Comparison of ENCODE assay signal across 14 cellular contexts in genomic region chr18:22223961-22224322, GRCh38. TPM values are rescaled to one million over a fixed set of nuclear protein-coding genes. Genes with fewer than 3 reads are reported as not detected.
"Had no signal": no experiment of that assay in that cellular context is flagged by ENCODE, and none has a peak within 500 bp of the region (broad histone marks: within the 10 kb centered on the region; RNA-seq: fewer than 3 reads in every experiment).

No MANE protein-coding gene starts in this region.

- H3K4me1 Mint-ChIP-seq: activated CD4-positive, alpha-beta T cell treated with anti-CD3 and anti-CD28 coated beads for 36 hours; naive B cell; neural progenitor cell had no signal

- H3K36me3 Mint-ChIP-seq: activated CD4-positive, alpha-beta memory T cell treated with anti-CD3 and anti-CD28 coated beads for 36 hours; activated CD8-positive, alpha-beta memory T cell treated with anti-CD3 and anti-CD28 coated beads, Interleukin-2, amount 10 ng/mL, durations not matched to agents 7 days and 5 days; activated naive CD4-positive, alpha-beta T cell treated with anti-CD3 and anti-CD28 coated beads, Interleukin-2, amount 10 ng/mL, durations not matched to agents 7 days and 5 days; naive B cell; neural progenitor cell had no signal

- H3K27me3 Mint-ChIP-seq: activated CD4-positive, alpha-beta memory T cell treated with anti-CD3 and anti-CD28 coated beads for 36 hours; activated CD4-positive, alpha-beta T cell treated with anti-CD3 and anti-CD28 coated beads for 36 hours; activated CD8-positive, alpha-beta memory T cell treated with anti-CD3 and anti-CD28 coated beads, Interleukin-2, amount 10 ng/mL, durations not matched to agents 7 days and 5 days; activated naive CD4-positive, alpha-beta T cell treated with anti-CD3 and anti-CD28 coated beads, Interleukin-2, amount 10 ng/mL, durations not matched to agents 7 days and 5 days; activated T-cell treated with anti-CD3 and anti-CD28 coated beads, Interleukin-2, amount 50 U/mL, for 24 hours had no signal

- H3K4me1 ChIP-seq: neural progenitor cell, sigmoid colon had no signal

- DNase-seq: activated CD8-positive, alpha-beta memory T cell treated with anti-CD3 and anti-CD28 coated beads, Interleukin-2, amount 10 ng/mL, durations not matched to agents 7 days and 5 days; activated naive CD4-positive, alpha-beta T cell treated with anti-CD3 and anti-CD28 coated beads, Interleukin-2, amount 10 ng/mL, durations not matched to agents 7 days and 5 days; activated T-cell treated with anti-CD3 and anti-CD28 coated beads, Interleukin-2, amount 50 U/mL, for 24 hours; naive B cell; stimulated activated CD4-positive, alpha-beta T cell treated with anti-CD3 and anti-CD28 coated beads, Interleukin-12 subunit alpha, Interleukin-12 subunit beta, amount 100 ng/mL, for 4 hours; stimulated activated CD4-positive, alpha-beta T cell treated with anti-CD3 and anti-CD28 coated beads, Interleukin-2, amount 100 ng/mL, for 24 hours had no signal

- H3K9me3 ChIP-seq: esophagus muscularis mucosa, sigmoid colon, stomach, thoracic aorta had no signal

- H3K4me3 Mint-ChIP-seq: activated CD4-positive, alpha-beta memory T cell treated with anti-CD3 and anti-CD28 coated beads for 36 hours; activated CD4-positive, alpha-beta T cell treated with anti-CD3 and anti-CD28 coated beads for 36 hours; activated CD8-positive, alpha-beta memory T cell treated with anti-CD3 and anti-CD28 coated beads, Interleukin-2, amount 10 ng/mL, durations not matched to agents 7 days and 5 days; activated naive CD4-positive, alpha-beta T cell treated with anti-CD3 and anti-CD28 coated beads, Interleukin-2, amount 10 ng/mL, durations not matched to agents 7 days and 5 days; activated T-cell treated with anti-CD3 and anti-CD28 coated beads, Interleukin-2, amount 50 U/mL, for 24 hours; naive B cell; neural progenitor cell; T-helper 1 cell treated with Interleukin-12 subunit alpha and Interleukin-12 subunit beta and Interleukin-4 antibody, amounts not matched to agents 30 μg/mL and 1 μg/mL, for 36 hours had no signal

- H3K27ac ChIP-seq: esophagus muscularis mucosa, neural progenitor cell, sigmoid colon, stomach, thoracic aorta had no signal

- H3K9me3 Mint-ChIP-seq: activated CD4-positive, alpha-beta memory T cell treated with anti-CD3 and anti-CD28 coated beads for 36 hours; activated T-cell treated with anti-CD3 and anti-CD28 coated beads, Interleukin-2, amount 50 U/mL, for 24 hours; neural progenitor cell had no signal

- H3K4me3 ChIP-seq: esophagus muscularis mucosa, neural progenitor cell, sigmoid colon, stomach, thoracic aorta had no signal

- ATAC-seq: activated CD4-positive, alpha-beta T cell treated with anti-CD3 and anti-CD28 coated beads for 36 hours; activated CD8-positive, alpha-beta memory T cell treated with anti-CD3 and anti-CD28 coated beads, Interleukin-2, amount 10 ng/mL, durations not matched to agents 7 days and 5 days had no signal

- H3K27me3 ChIP-seq: esophagus muscularis mucosa, sigmoid colon, stomach had no signal

- H3K36me3 ChIP-seq: esophagus muscularis mucosa, neural progenitor cell, sigmoid colon, stomach, thoracic aorta had no signal

- H3K27ac Mint-ChIP-seq: activated CD4-positive, alpha-beta memory T cell treated with anti-CD3 and anti-CD28 coated beads for 36 hours; activated CD4-positive, alpha-beta T cell treated with anti-CD3 and anti-CD28 coated beads for 36 hours; activated CD8-positive, alpha-beta memory T cell treated with anti-CD3 and anti-CD28 coated beads, Interleukin-2, amount 10 ng/mL, durations not matched to agents 7 days and 5 days; activated naive CD4-positive, alpha-beta T cell treated with anti-CD3 and anti-CD28 coated beads, Interleukin-2, amount 10 ng/mL, durations not matched to agents 7 days and 5 days; activated T-cell treated with anti-CD3 and anti-CD28 coated beads, Interleukin-2, amount 50 U/mL, for 24 hours; neural progenitor cell; T-helper 1 cell treated with Interleukin-12 subunit alpha and Interleukin-12 subunit beta and Interleukin-4 antibody, amounts not matched to agents 30 μg/mL and 1 μg/mL, for 36 hours had no signal

RNA-seq across cellular contexts. Expression of gene GATA6, which starts 54.6 kb away (rescaled TPM):
- total RNA-seq: activated CD4-positive, alpha-beta T cell treated with anti-CD3 and anti-CD28 coated beads for 36 hours; activated CD8-positive, alpha-beta memory T cell treated with anti-CD3 and anti-CD28 coated beads, Interleukin-2, amount 10 ng/mL, durations not matched to agents 7 days and 5 days had no signal
